In the genomic region with DNA sequence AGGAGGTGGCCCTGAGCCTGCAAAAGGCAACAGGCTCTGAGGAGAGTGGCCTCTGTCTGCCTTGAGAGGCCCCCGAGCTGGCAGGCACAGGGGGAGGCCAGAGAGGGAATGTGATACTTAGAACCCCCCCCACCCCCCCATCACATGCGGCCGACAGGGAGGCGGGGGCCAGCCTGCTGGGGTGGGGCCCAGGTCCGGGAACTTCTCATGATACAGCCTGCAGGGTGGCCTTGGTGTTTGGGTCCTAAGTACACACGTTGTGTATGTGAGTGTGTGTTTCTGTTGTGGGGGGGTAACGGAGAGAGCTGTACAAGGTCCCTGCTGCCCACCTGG, we compare ENCODE assay signal across 10 cellular contexts. TPM values are rescaled to one million over a fixed set of nuclear protein-coding genes. Genes with fewer than 3 reads are reported as not detected.
DNase-seq lines count a peak whose midpoint lies in the region; ATAC-seq and TF ChIP-seq lines count a peak whose summit lies in the region.
"Had no signal": no experiment of that assay in that cellular context is flagged by ENCODE, and none has a peak within 500 bp of the region (broad histone marks: within the 10 kb centered on the region; RNA-seq: fewer than 3 reads in every experiment).

No MANE protein-coding gene starts in this region.

- no peak for TF ChIP-seq CTCF in gastroesophageal sphincter (IDR thresholded peaks at IDR 0.05)

- no peaks in the 10 kb centered on the region for H3K9me3 ChIP-seq in gastroesophageal sphincter
- no peaks in the 10 kb centered on the region for H3K9me3 ChIP-seq in subcutaneous abdominal adipose tissue (ENCODE audit: control insufficient read depth in 5 of 5, low read length in 5 of 5)

- TF ChIP-seq EP300 in gastroesophageal sphincter (IDR thresholded peaks at IDR 0.05), result no peak

- no peak for DNase-seq in activated CD4-positive, alpha-beta T cell treated with anti-CD3 and anti-CD28 coated beads for 36 hours
- no peak for DNase-seq in activated CD4-positive, alpha-beta T cell treated with anti-CD3 and anti-CD28 coated beads, Interleukin-2, amount 50 U/mL, for 48 hours
- DNase-seq in T-helper 2 cell treated with Interferon-gamma antibody and Interleukin-4, amounts not matched to agents 5 μg/mL and 100 μg/mL, for 36 hours (ENCODE audit: low spot score), result no peak
- no peak for DNase-seq in NCI-H1105 (lab: John Stamatoyannopoulos, UW)
- no peak for DNase-seq in SHP77 (lab: John Stamatoyannopoulos, UW)
- DNase-seq in central memory CD4-positive, alpha-beta T cell, result no peak
- DNase-seq: NCI-H1436 treated with DMSO at 0.1 percent for 48 hours had no signal

- H3K4me3 ChIP-seq in gastroesophageal sphincter, result peak overlapping the region; percentile 16 to 44
- H3K4me3 ChIP-seq in subcutaneous abdominal adipose tissue (ENCODE audit: low read depth in 1 of 5, low read length in 5 of 5), result peak overlapping the region in 4 of 5 donors; percentile 31 to 66 (median 64)

- H3K27ac ChIP-seq in gastroesophageal sphincter, result peak overlapping the region in 3 of 4 donors; percentile 71 to 77 (median 73)
- H3K27ac ChIP-seq in subcutaneous abdominal adipose tissue (ENCODE audit: low read depth, low read length), result peak overlapping the region; percentile 65
- H3K27ac ChIP-seq: epithelial cell of prostate had no signal

- peak overlapping the region in 3 of 5 donors; percentile 56 to 77 (median 67) for H3K9ac ChIP-seq in subcutaneous abdominal adipose tissue (ENCODE audit: low read length in 5 of 5)

- peaks cover 53% of the 10 kb centered on the region for H3K4me1 Mint-ChIP-seq in activated CD4-positive, alpha-beta T cell treated with anti-CD3 and anti-CD28 coated beads for 36 hours
- H3K4me1 Mint-ChIP-seq in T-helper 2 cell treated with Interferon-gamma antibody and Interleukin-4, amounts not matched to agents 5 μg/mL and 100 μg/mL, for 36 hours (ENCODE audit: low read depth), result peaks cover 52% of the 10 kb centered on the region

- H3K27me3 ChIP-seq in gastroesophageal sphincter (no peaks in the 10 kb centered on the region), subcutaneous abdominal adipose tissue (ENCODE audit: control insufficient read depth in 5 of 5, insufficient read depth in 4 of 5, low read length in 5 of 5) (no peaks in the 10 kb centered on the region)

- H3K36me3 Mint-ChIP-seq in activated CD4-positive, alpha-beta T cell treated with anti-CD3 and anti-CD28 coated beads for 36 hours (ENCODE audit: low read depth), result peaks cover 35% of the 10 kb centered on the region
- H3K36me3 Mint-ChIP-seq in T-helper 2 cell treated with Interferon-gamma antibody and Interleukin-4, amounts not matched to agents 5 μg/mL and 100 μg/mL, for 36 hours (ENCODE audit: low read depth), result peaks cover 31% of the 10 kb centered on the region

- peak overlapping the region; percentile 96 for H3K4me3 Mint-ChIP-seq in activated CD4-positive, alpha-beta T cell treated with anti-CD3 and anti-CD28 coated beads for 36 hours
- peak overlapping the region; percentile 99 for H3K4me3 Mint-ChIP-seq in T-helper 2 cell treated with Interferon-gamma antibody and Interleukin-4, amounts not matched to agents 5 μg/mL and 100 μg/mL, for 36 hours

- POLR2A ChIA-PET in activated CD4-positive, alpha-beta T cell treated with anti-CD3 and anti-CD28 coated beads for 36 hours (lab: Charles Lee), result interaction anchor here (0.8 to 2.1 kb wide), 2 partner anchors 50 to 67 kb away, joined by 3 to 6 read pairs; no protein-coding TSS in a partner anchor

- intact Hi-C loops in activated CD4-positive, alpha-beta T cell treated with anti-CD3 and anti-CD28 coated beads for 36 hours (cut with DNase I, micrococcal nuclease), result loop anchor here (1.0 to 5.0 kb wide), 2 partner anchors 40 to 48 kb away; no protein-coding TSS in a partner anchor

- H3K27ac Mint-ChIP-seq in activated CD4-positive, alpha-beta T cell treated with anti-CD3 and anti-CD28 coated beads for 36 hours, result peak overlapping the region; percentile 97
- H3K27ac Mint-ChIP-seq in T-helper 2 cell treated with Interferon-gamma antibody and Interleukin-4, amounts not matched to agents 5 μg/mL and 100 μg/mL, for 36 hours, result peak overlapping the region; percentile 99

- ATAC-seq in activated CD4-positive, alpha-beta T cell treated with anti-CD3 and anti-CD28 coated beads for 36 hours, result peak; percentile 1
- ATAC-seq in gastroesophageal sphincter, result peak; percentile 10

- no peak for TF ChIP-seq POLR2A in gastroesophageal sphincter (IDR thresholded peaks at IDR 0.05)

- H3K4me1 ChIP-seq in gastroesophageal sphincter (peaks cover 0 to 68% (median 37%) of the 10 kb centered on the region in 3 donors), subcutaneous abdominal adipose tissue (ENCODE audit: control insufficient read depth in 5 of 5, insufficient read depth in 5 of 5, low read length in 5 of 5) (peaks cover 15 to 85% (median 65%) of the 10 kb centered on the region in 5 donors)

- 29 to 30% methylated on average over 2 to 6 of the region's 7 CpGs for WGBS in gastroesophageal sphincter (ENCODE audit: low coverage in 1 of 2), 2 donors

- CTCF ChIA-PET in activated CD4-positive, alpha-beta T cell treated with anti-CD3 and anti-CD28 coated beads for 36 hours (lab: Charles Lee), result interaction anchor here (0.6 to 2.2 kb wide), 2 partner anchors 49 to 60 kb away, joined by 4 to 10 read pairs; no protein-coding TSS in a partner anchor

- no peaks in the 10 kb centered on the region for H3K9me3 Mint-ChIP-seq in activated CD4-positive, alpha-beta T cell treated with anti-CD3 and anti-CD28 coated beads for 36 hours (ENCODE audit: low read depth)
- no peaks in the 10 kb centered on the region for H3K9me3 Mint-ChIP-seq in T-helper 2 cell treated with Interferon-gamma antibody and Interleukin-4, amounts not matched to agents 5 μg/mL and 100 μg/mL, for 36 hours

- H3K36me3 ChIP-seq in gastroesophageal sphincter, result peaks cover 0 to 10% of the 10 kb centered on the region in 2 donors
- H3K36me3 ChIP-seq in subcutaneous abdominal adipose tissue (ENCODE audit: control insufficient read depth in 5 of 5, insufficient read depth in 5 of 5, low read length in 5 of 5), result peaks cover 0 to 20% (median 0%) of the 10 kb centered on the region in 5 donors

- no peaks in the 10 kb centered on the region for H3K27me3 Mint-ChIP-seq in activated CD4-positive, alpha-beta T cell treated with anti-CD3 and anti-CD28 coated beads for 36 hours
- no peaks in the 10 kb centered on the region for H3K27me3 Mint-ChIP-seq in T-helper 2 cell treated with Interferon-gamma antibody and Interleukin-4, amounts not matched to agents 5 μg/mL and 100 μg/mL, for 36 hours (ENCODE audit: low read depth)

RNA-seq across cellular contexts. Expression of gene SH3BP2, which starts 19.7 kb away (rescaled TPM):
- total RNA-seq in activated CD4-positive, alpha-beta T cell treated with anti-CD3 and anti-CD28 coated beads for 36 hours, result 10 to 100 TPM; 63.3 to 68.3 TPM
- total RNA-seq in gastroesophageal sphincter, result 10 to 100 TPM; 26.8 to 36.4 (median 29.3) TPM

RNA-seq across cellular contexts. Expression of gene ADD1, which starts 31.1 kb away (rescaled TPM):
- total RNA-seq in activated CD4-positive, alpha-beta T cell treated with anti-CD3 and anti-CD28 coated beads for 36 hours, result 100 to 1,000 TPM; 196 to 206 TPM
- 100 to 1,000 TPM; 230 to 384 (median 297) TPM for total RNA-seq in gastroesophageal sphincter

RNA-seq across cellular contexts. Expression of gene TNIP2, which starts 56.4 kb away (rescaled TPM):
- 10 to 100 TPM; 50.6 to 59.4 TPM for total RNA-seq in activated CD4-positive, alpha-beta T cell treated with anti-CD3 and anti-CD28 coated beads for 36 hours
- 10 to 100 TPM; 54.8 to 74.0 (median 70.4) TPM for total RNA-seq in gastroesophageal sphincter
